ENCODE assay signal across 8 cellular contexts in the genomic region with DNA sequence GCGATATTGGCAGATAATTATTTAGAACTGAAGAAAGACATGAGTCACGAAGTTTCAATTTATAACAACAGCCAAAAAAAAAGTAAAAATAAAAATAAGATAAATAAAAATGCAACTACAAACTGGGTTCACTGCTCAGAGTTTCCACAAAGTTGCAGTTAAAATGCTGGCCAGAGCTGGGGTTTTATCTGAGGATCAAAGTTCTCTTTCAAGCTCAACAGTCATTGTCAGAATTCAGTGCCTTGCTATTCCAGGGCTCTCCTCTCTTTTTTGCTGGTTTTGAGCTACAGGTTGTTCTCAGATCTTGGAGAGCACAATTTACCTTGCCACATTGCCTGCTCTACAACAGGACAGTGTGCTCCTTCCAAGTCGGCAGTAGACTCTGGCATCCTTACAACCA.
"Had no signal": no experiment of that assay in that cellular context is flagged by ENCODE, and none has a peak within 500 bp of the region (broad histone marks: within the 10 kb centered on the region; RNA-seq: fewer than 3 reads in every experiment).

No MANE protein-coding gene starts in this region.

- H3K27ac Mint-ChIP-seq: H9 had no signal

- H3K9ac ChIP-seq: GM23248 had no signal

- DNase-seq: GM23248, GOT3, H9, HCEC 1CT, IMR-90, KG1 had no signal

- H3K9me3 Mint-ChIP-seq: H9 had no signal

- H2AFZ ChIP-seq: GM23248 had no signal

- H3K4me1 Mint-ChIP-seq: H9 had no signal

- ATAC-seq: K562 had no signal

- H3K4me3 Mint-ChIP-seq: H9 had no signal

- H3K4me3 ChIP-seq: GM23248, K562 had no signal

- H3K27ac ChIP-seq: GM23248, HL-60 had no signal
